24 cellular contexts compared by ENCODE assay signal in the genomic region with DNA sequence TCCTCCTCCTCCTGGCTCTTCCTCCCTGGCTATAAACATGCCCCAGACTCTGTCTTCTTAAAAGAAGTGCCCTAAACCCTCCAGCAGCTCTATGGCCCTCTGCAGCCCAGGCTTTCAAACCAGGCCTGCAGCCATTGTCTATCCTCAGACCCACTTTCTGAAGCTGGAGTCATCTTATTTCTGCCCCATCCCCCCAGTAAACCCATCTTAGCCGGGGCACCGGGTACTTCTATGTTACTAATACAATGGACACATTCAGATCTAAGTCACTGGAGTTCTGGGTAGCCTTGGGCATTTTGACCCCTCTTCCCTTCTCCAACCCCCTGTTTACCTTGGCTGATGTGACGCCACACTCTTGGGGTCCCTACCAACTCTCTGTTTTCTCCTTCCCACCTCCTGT. TPM values are rescaled to one million over a fixed set of nuclear protein-coding genes. Genes with fewer than 3 reads are reported as not detected.
A peak's percentile ranks its signal among the peaks of the same experiment; 100 is the strongest.
DNase-seq lines count a peak whose midpoint lies in the region; ATAC-seq and TF ChIP-seq lines count a peak whose summit lies in the region.
"Had no signal": no experiment of that assay in that cellular context is flagged by ENCODE, and none has a peak within 500 bp of the region (broad histone marks: within the 10 kb centered on the region; RNA-seq: fewer than 3 reads in every experiment).

No MANE protein-coding gene starts in this region.

- H3K4me3 ChIP-seq in BLaER1 treated with 17β-estradiol and CSF1 and Interleukin-3, amounts not matched to agents 10 nM and 100 nM = no peak overlapping the region
- H3K4me3 ChIP-seq in Peyer's patch = no peak overlapping the region
- H3K4me3 ChIP-seq in endodermal cell (ENCODE audit: low read length) = no peak overlapping the region
- no peak overlapping the region for H3K4me3 ChIP-seq in sigmoid colon
- H3K4me3 ChIP-seq in foreskin fibroblast (ENCODE audit: low read depth in 1 of 2, low read length in 2 of 2) = no peak overlapping the region
- H3K4me3 ChIP-seq: BLaER1, SK-N-MC had no signal

- H3K27ac ChIP-seq in BLaER1 treated with 17β-estradiol and CSF1 and Interleukin-3, amounts not matched to agents 10 nM and 100 nM = peak overlapping the region in 7 of 11 experiments; percentile 4 to 69 (median 47); a peak in 8 of 22 replicates
- H3K27ac ChIP-seq in Peyer's patch (no peak overlapping the region), endodermal cell (ENCODE audit: low read depth, low read length) (no peak overlapping the region), sigmoid colon (no peak overlapping the region)
- H3K27ac ChIP-seq: BLaER1, RWPE1, SK-N-MC had no signal

- H3K9me3 Mint-ChIP-seq in endodermal cell = no peaks in the 10 kb centered on the region
- H3K9me3 Mint-ChIP-seq: CD4-positive, alpha-beta T cell had no signal

- no peaks in the 10 kb centered on the region for H3K4me1 Mint-ChIP-seq in endodermal cell

- H3K4me2 ChIP-seq in BLaER1 treated with 17β-estradiol and CSF1 and Interleukin-3, amounts not matched to agents 10 nM and 100 nM = peak overlapping the region in 8 of 11 experiments; percentile 73 to 91 (median 83); a peak in 10 of 22 replicates

- ATAC-seq in HG02610 (IDR thresholded peaks at IDR 0.05; ENCODE audit: unreplicated experiment) = no peak
- ATAC-seq: HepG2 had no signal

- no peaks in the 10 kb centered on the region for H3K36me3 ChIP-seq in BLaER1 treated with 17β-estradiol and CSF1 and Interleukin-3, amounts not matched to agents 10 nM and 100 nM
- H3K36me3 ChIP-seq in Peyer's patch (no peaks in the 10 kb centered on the region), endodermal cell (ENCODE audit: control insufficient read depth, insufficient read depth, low read length) (no peaks in the 10 kb centered on the region), sigmoid colon (no peaks in the 10 kb centered on the region)
- H3K36me3 ChIP-seq: BLaER1 had no signal

- TF ChIP-seq EP300 in sigmoid colon (IDR thresholded peaks at IDR 0.05) = no peak

- no peaks in the 10 kb centered on the region for H3K27me3 ChIP-seq in BLaER1 treated with 17β-estradiol and CSF1 and Interleukin-3, amounts not matched to agents 10 nM and 100 nM
- H3K27me3 ChIP-seq in Peyer's patch (no peaks in the 10 kb centered on the region), endodermal cell (ENCODE audit: control insufficient read depth, insufficient read depth, low read length, poor library complexity, severe bottlenecking) (no peaks in the 10 kb centered on the region), sigmoid colon (peaks cover 0 to 25% (median 0%) of the 10 kb centered on the region in 3 donors)
- H3K27me3 ChIP-seq: BLaER1 had no signal

- H3K4me1 ChIP-seq in BLaER1 treated with 17β-estradiol and CSF1 and Interleukin-3, amounts not matched to agents 10 nM and 100 nM = peaks cover 47 to 52% (median 51%) of the 10 kb centered on the region in 10 experiments
- no peaks in the 10 kb centered on the region for H3K4me1 ChIP-seq in Peyer's patch
- H3K4me1 ChIP-seq in endodermal cell (ENCODE audit: control insufficient read depth, insufficient read depth, low read length) = no peaks in the 10 kb centered on the region
- no peaks in the 10 kb centered on the region for H3K4me1 ChIP-seq in sigmoid colon

- WGBS in endodermal cell (ENCODE audit: insufficient coverage in 1 of 2, insufficient read length in 1 of 2), 2 experiments = 73 to 88% methylated on average over 3 of the region's 3 CpGs
- whole genome bisulfite sequencing in sigmoid colon, 2 donors = 77 to 88% methylated on average over 3 of the region's 3 CpGs

- TF ChIP-seq POLR2A in Peyer's patch (IDR thresholded peaks at IDR 0.05) = no peak
- no peak for TF ChIP-seq POLR2A in sigmoid colon (IDR thresholded peaks at IDR 0.05)

- H3K4me3 Mint-ChIP-seq in endodermal cell = no peak overlapping the region
- H3K4me3 Mint-ChIP-seq: CD4-positive, alpha-beta T cell had no signal

- no peaks in the 10 kb centered on the region for H3K9me3 ChIP-seq in BLaER1 treated with 17β-estradiol and CSF1 and Interleukin-3, amounts not matched to agents 10 nM and 100 nM (replicated peaks in 1 of 11)
- H3K9me3 ChIP-seq in Peyer's patch (no peaks in the 10 kb centered on the region), endodermal cell (ENCODE audit: control insufficient read depth, low read length) (no peaks in the 10 kb centered on the region), sigmoid colon (no peaks in the 10 kb centered on the region)
- H3K9me3 ChIP-seq: BLaER1 had no signal

- H3K27me3 Mint-ChIP-seq in endodermal cell (ENCODE audit: insufficient read depth) = peaks cover 18% of the 10 kb centered on the region

- TF ChIP-seq CTCF in Peyer's patch (IDR thresholded peaks at IDR 0.05) (no peak), endodermal cell (conservative IDR thresholded peaks at IDR 0.05) (no peak), sigmoid colon (IDR thresholded peaks at IDR 0.05) (no peak), foreskin fibroblast (IDR thresholded peaks at IDR 0.05; ENCODE audit: low read depth, low read length) (no peak)

- no peak overlapping the region for H3K27ac Mint-ChIP-seq in endodermal cell
- H3K27ac Mint-ChIP-seq: CD4-positive, alpha-beta T cell had no signal

- 0 out of 22 replicates have a peak overlapping the region, but pooled peaks of 2 of the 11 experiments have one; percentile 9 to 13 for H3K9ac ChIP-seq in BLaER1 treated with 17β-estradiol and CSF1 and Interleukin-3, amounts not matched to agents 10 nM and 100 nM
- no peak overlapping the region for H3K9ac ChIP-seq in endodermal cell (ENCODE audit: extremely low read depth, low read length, poor library complexity, severe bottlenecking)
- H3K9ac ChIP-seq: BLaER1 had no signal

- H4K20me1 ChIP-seq in BLaER1 treated with 17β-estradiol and CSF1 and Interleukin-3, amounts not matched to agents 10 nM and 100 nM = peaks cover 0 to 10% (median 0%) of the 10 kb centered on the region in 11 experiments; a peak in 1 of 22 replicates
- H4K20me1 ChIP-seq: BLaER1 had no signal

- intact Hi-C loops in sigmoid colon (cut with DNase I) = no loop called here

- DNase-seq in Peyer's patch (peak in 2 of 3 donors; percentile 10 to 22), endodermal cell (peak; percentile 10), sigmoid colon (peak; percentile 34), glomerular visceral epithelial cell (ENCODE audit: extremely low spot score) (no peak), foreskin fibroblast (no peak), NCI-H2171 (lab: John Stamatoyannopoulos, UW) (no peak)
- DNase-seq: CD4-positive, alpha-beta T cell; Karpas-422; NCI-H1092; NCI-H1436 treated with DMSO at 0.1 percent for 48 hours; NCI-H187 treated with DMSO at 0.1 percent for 48 hours; NCI-H2107; NCI-H446 treated with DMSO at 0.1 percent for 48 hours; NCI-H526; SIG-M5 had no signal

- H3K36me3 Mint-ChIP-seq in endodermal cell (ENCODE audit: low read depth) = no peaks in the 10 kb centered on the region

RNA-seq across cellular contexts. Expression of a gene that starts 29.7 kb away (rescaled TPM):
- total RNA-seq in Peyer's patch (not detected), endodermal cell (not detected), sigmoid colon (not detected)
- 0.21 TPM for polyA plus RNA-seq in endodermal cell (2013, experiment 1 of 2)
- 0.17 TPM for polyA plus RNA-seq in endodermal cell (2013, experiment 2 of 2)
- under 1 TPM in 1 of 3 donors, not detected in 2; under 0.01 TPM for polyA plus RNA-seq in sigmoid colon
- total RNA-seq: CD4-positive, alpha-beta T cell; H1; HepG2; HT1080 had no signal
- polyA plus RNA-seq: AG04450, H1, HepG2 had no signal

RNA-seq across cellular contexts. Expression of a gene that starts 42.6 kb away (rescaled TPM):
- total RNA-seq in Peyer's patch (10 to 100 TPM; 19.7 to 27.7 (median 22.8) TPM), endodermal cell (10 to 100 TPM; 49.8 to 65.2 TPM), sigmoid colon (10 to 100 TPM; 15.9 to 27.7 (median 25.1) TPM)
- polyA plus RNA-seq in endodermal cell (2013, experiment 1 of 2) = 52.4 TPM
- polyA plus RNA-seq in endodermal cell (2013, experiment 2 of 2) = 51.6 TPM
- 10 to 100 TPM; 15.0 to 27.9 (median 17.8) TPM for polyA plus RNA-seq in sigmoid colon

Comparison
In these comparisons a context has a peak if more than half of its experiments do, and no peak if none do; other contexts are left out.
1. H3K27ac ChIP-seq: peak in BLaER1 treated with 17β-estradiol and CSF1 and Interleukin-3, amounts not matched to agents 10 nM and 100 nM (7 of 11); none in Peyer's patch (0 of 4), endodermal cell (single experiment) and sigmoid colon (0 of 4).
2. DNase-seq: peak in Peyer's patch (2 of 3), endodermal cell (single experiment) and sigmoid colon (single experiment); none in glomerular visceral epithelial cell (single experiment), foreskin fibroblast (0 of 2) and NCI-H2171 (single experiment).